In the genomic region with DNA sequence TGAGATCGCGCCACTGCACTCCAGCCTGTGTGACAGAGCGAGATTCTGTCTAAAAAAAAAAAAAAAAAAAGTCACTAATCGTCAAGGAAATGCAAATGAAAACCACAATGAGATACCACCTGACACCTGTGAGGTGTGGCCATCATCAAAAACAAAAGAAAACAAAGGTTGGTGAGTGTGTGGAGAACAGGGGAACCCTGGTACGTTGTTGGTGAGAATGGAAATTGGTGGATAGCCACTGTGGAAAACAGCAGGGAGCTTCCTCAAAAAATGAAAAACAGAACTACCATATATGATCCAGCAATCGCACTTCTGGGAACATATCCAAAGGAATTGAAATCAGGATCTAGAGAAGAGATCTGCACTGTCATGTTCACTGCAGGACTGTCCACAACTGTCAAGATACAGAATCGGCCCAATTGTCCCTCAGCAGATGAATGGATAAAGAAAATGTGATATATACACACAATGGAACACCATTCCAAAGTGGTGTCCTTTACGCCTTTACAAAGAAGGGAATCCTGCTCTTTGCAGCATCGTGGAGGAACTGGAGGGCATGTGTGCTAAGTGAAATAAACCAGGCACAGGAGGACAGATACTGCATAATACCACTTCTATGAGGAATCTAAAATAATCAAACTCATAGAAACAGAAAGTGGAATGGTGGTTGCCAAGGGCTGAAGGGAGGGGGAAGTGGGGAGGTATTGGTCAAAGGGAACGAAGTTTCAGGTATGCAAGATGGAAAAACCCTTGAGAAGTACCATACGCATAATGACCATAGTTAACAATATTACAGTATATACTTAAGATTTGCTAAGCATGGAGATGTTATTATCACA, we compare ENCODE assay signal across 1 cellular context.
TF ChIP-seq lines count a peak whose summit lies in the region.

No MANE protein-coding gene starts in this region.

TF ChIP-seq in GM12878, 131 proteins besides CTCF, POLR2A, EP300 and RAD21 (continued from another document and continues in another):
- TF ChIP-seq, protein P1, sequence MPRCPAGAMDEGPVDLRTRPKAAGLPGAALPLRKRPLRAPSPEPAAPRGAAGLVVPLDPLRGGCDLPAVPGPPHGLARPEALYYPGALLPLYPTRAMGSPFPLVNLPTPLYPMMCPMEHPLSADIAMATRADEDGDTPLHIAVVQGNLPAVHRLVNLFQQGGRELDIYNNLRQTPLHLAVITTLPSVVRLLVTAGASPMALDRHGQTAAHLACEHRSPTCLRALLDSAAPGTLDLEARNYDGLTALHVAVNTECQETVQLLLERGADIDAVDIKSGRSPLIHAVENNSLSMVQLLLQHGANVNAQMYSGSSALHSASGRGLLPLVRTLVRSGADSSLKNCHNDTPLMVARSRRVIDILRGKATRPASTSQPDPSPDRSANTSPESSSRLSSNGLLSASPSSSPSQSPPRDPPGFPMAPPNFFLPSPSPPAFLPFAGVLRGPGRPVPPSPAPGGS (IDR thresholded peaks at IDR 0.05; ENCODE audit: borderline replicate concordance, insufficient read depth, low read depth, low read length, poor library complexity, severe bottlenecking), result peak; percentile 8
- TF ChIP-seq NFIC (IDR thresholded peaks at IDR 0.05; ENCODE audit: low read depth, low read length) (peak; percentile 29), MTA2 (IDR thresholded peaks at IDR 0.05; ENCODE audit: low read depth) (peak; percentile 3; the same call in 1 of the 2 replicates), ZNF217 (IDR thresholded peaks at IDR 0.05) (no peak), RFX5 (IDR thresholded peaks at IDR 0.05; ENCODE audit: low read depth, low read length) (no peak), PAX5 (IDR thresholded peaks at IDR 0.05; ENCODE audit: borderline replicate concordance, low read depth, low read length) (peak; percentile 33; the same call in 1 of the 2 replicates), SPI1 (IDR thresholded peaks at IDR 0.05; ENCODE audit: borderline replicate concordance, insufficient read depth, low read depth, low read length) (peak; percentile 88), RAD51 (IDR thresholded peaks at IDR 0.05) (peak; percentile 75), YY1 (IDR thresholded peaks at IDR 0.05; ENCODE audit: low read depth, low read length) (0 out of 2 replicates have a peak, but pooled peaks have one; percentile 9), FOS (IDR thresholded peaks at IDR 0.05; ENCODE audit: borderline replicate concordance, extremely low read depth, insufficient read length) (no peak), STAT3 (IDR thresholded peaks at IDR 0.05; ENCODE audit: low read depth, low read length) (0 out of 2 replicates have a peak, but pooled peaks have one; percentile 19), CREM (IDR thresholded peaks at IDR 0.05; ENCODE audit: low read depth) (no peak), POU2F2 (IDR thresholded peaks at IDR 0.05; ENCODE audit: borderline replicate concordance, low read depth, low read length) (peak; percentile 87; the same call in 2 of the 3 replicates), JUNB (IDR thresholded peaks at IDR 0.05) (no peak), CHD2 (IDR thresholded peaks at IDR 0.05; ENCODE audit: borderline replicate concordance, low read depth, low read length) (peak; percentile 21; the same call in 1 of the 2 replicates), LARP7 (IDR thresholded peaks at IDR 0.05) (no peak; the same call in 1 of the 2 replicates), DPF2 (IDR thresholded peaks at IDR 0.05) (peak; percentile 71), IRF4 (IDR thresholded peaks at IDR 0.05; ENCODE audit: low read depth, low read length) (no peak), ZBED1 (IDR thresholded peaks at IDR 0.05; ENCODE audit: borderline replicate concordance) (no peak)
- TF ChIP-seq, protein P2, sequence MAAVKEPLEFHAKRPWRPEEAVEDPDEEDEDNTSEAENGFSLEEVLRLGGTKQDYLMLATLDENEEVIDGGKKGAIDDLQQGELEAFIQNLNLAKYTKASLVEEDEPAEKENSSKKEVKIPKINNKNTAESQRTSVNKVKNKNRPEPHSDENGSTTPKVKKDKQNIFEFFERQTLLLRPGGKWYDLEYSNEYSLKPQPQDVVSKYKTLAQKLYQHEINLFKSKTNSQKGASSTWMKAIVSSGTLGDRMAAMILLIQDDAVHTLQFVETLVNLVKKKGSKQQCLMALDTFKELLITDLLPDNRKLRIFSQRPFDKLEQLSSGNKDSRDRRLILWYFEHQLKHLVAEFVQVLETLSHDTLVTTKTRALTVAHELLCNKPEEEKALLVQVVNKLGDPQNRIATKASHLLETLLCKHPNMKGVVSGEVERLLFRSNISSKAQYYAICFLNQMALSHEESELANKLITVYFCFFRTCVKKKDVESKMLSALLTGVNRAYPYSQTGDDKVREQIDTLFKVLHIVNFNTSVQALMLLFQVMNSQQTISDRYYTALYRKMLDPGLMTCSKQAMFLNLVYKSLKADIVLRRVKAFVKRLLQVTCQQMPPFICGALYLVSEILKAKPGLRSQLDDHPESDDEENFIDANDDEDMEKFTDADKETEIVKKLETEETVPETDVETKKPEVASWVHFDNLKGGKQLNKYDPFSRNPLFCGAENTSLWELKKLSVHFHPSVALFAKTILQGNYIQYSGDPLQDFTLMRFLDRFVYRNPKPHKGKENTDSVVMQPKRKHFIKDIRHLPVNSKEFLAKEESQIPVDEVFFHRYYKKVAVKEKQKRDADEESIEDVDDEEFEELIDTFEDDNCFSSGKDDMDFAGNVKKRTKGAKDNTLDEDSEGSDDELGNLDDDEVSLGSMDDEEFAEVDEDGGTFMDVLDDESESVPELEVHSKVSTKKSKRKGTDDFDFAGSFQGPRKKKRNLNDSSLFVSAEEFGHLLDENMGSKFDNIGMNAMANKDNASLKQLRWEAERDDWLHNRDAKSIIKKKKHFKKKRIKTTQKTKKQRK (IDR thresholded peaks at IDR 0.05; ENCODE audit: low read depth, low read length), result no peak
- TF ChIP-seq, protein P3, sequence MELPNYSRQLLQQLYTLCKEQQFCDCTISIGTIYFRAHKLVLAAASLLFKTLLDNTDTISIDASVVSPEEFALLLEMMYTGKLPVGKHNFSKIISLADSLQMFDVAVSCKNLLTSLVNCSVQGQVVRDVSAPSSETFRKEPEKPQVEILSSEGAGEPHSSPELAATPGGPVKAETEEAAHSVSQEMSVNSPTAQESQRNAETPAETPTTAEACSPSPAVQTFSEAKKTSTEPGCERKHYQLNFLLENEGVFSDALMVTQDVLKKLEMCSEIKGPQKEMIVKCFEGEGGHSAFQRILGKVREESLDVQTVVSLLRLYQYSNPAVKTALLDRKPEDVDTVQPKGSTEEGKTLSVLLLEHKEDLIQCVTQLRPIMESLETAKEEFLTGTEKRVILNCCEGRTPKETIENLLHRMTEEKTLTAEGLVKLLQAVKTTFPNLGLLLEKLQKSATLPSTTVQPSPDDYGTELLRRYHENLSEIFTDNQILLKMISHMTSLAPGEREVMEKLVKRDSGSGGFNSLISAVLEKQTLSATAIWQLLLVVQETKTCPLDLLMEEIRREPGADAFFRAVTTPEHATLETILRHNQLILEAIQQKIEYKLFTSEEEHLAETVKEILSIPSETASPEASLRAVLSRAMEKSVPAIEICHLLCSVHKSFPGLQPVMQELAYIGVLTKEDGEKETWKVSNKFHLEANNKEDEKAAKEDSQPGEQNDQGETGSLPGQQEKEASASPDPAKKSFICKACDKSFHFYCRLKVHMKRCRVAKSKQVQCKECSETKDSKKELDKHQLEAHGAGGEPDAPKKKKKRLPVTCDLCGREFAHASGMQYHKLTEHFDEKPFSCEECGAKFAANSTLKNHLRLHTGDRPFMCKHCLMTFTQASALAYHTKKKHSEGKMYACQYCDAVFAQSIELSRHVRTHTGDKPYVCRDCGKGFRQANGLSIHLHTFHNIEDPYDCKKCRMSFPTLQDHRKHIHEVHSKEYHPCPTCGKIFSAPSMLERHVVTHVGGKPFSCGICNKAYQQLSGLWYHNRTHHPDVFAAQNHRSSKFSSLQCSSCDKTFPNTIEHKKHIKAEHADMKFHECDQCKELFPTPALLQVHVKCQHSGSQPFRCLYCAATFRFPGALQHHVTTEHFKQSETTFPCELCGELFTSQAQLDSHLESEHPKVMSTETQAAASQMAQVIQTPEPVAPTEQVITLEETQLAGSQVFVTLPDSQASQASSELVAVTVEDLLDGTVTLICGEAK (IDR thresholded peaks at IDR 0.05; ENCODE audit: borderline replicate concordance), result no peak
- TF ChIP-seq, protein P4, sequence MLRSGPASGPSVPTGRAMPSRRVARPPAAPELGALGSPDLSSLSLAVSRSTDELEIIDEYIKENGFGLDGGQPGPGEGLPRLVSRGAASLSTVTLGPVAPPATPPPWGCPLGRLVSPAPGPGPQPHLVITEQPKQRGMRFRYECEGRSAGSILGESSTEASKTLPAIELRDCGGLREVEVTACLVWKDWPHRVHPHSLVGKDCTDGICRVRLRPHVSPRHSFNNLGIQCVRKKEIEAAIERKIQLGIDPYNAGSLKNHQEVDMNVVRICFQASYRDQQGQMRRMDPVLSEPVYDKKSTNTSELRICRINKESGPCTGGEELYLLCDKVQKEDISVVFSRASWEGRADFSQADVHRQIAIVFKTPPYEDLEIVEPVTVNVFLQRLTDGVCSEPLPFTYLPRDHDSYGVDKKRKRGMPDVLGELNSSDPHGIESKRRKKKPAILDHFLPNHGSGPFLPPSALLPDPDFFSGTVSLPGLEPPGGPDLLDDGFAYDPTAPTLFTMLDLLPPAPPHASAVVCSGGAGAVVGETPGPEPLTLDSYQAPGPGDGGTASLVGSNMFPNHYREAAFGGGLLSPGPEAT (IDR thresholded peaks at IDR 0.05; ENCODE audit: low read depth), result peak; percentile 53; the same call in 1 of the 2 replicates
- TF ChIP-seq, protein P5, sequence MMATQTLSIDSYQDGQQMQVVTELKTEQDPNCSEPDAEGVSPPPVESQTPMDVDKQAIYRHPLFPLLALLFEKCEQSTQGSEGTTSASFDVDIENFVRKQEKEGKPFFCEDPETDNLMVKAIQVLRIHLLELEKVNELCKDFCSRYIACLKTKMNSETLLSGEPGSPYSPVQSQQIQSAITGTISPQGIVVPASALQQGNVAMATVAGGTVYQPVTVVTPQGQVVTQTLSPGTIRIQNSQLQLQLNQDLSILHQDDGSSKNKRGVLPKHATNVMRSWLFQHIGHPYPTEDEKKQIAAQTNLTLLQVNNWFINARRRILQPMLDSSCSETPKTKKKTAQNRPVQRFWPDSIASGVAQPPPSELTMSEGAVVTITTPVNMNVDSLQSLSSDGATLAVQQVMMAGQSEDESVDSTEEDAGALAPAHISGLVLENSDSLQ (IDR thresholded peaks at IDR 0.05), result peak; percentile 55; the same call in 1 of the 2 replicates
- TF ChIP-seq, protein P6, sequence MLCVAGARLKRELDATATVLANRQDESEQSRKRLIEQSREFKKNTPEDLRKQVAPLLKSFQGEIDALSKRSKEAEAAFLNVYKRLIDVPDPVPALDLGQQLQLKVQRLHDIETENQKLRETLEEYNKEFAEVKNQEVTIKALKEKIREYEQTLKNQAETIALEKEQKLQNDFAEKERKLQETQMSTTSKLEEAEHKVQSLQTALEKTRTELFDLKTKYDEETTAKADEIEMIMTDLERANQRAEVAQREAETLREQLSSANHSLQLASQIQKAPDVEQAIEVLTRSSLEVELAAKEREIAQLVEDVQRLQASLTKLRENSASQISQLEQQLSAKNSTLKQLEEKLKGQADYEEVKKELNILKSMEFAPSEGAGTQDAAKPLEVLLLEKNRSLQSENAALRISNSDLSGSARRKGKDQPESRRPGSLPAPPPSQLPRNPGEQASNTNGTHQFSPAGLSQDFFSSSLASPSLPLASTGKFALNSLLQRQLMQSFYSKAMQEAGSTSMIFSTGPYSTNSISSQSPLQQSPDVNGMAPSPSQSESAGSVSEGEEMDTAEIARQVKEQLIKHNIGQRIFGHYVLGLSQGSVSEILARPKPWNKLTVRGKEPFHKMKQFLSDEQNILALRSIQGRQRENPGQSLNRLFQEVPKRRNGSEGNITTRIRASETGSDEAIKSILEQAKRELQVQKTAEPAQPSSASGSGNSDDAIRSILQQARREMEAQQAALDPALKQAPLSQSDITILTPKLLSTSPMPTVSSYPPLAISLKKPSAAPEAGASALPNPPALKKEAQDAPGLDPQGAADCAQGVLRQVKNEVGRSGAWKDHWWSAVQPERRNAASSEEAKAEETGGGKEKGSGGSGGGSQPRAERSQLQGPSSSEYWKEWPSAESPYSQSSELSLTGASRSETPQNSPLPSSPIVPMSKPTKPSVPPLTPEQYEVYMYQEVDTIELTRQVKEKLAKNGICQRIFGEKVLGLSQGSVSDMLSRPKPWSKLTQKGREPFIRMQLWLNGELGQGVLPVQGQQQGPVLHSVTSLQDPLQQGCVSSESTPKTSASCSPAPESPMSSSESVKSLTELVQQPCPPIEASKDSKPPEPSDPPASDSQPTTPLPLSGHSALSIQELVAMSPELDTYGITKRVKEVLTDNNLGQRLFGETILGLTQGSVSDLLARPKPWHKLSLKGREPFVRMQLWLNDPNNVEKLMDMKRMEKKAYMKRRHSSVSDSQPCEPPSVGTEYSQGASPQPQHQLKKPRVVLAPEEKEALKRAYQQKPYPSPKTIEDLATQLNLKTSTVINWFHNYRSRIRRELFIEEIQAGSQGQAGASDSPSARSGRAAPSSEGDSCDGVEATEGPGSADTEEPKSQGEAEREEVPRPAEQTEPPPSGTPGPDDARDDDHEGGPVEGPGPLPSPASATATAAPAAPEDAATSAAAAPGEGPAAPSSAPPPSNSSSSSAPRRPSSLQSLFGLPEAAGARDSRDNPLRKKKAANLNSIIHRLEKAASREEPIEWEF (IDR thresholded peaks at IDR 0.05; ENCODE audit: insufficient replicate concordance, low read depth, low read length), result peak; percentile 61
- TF ChIP-seq, protein P7, sequence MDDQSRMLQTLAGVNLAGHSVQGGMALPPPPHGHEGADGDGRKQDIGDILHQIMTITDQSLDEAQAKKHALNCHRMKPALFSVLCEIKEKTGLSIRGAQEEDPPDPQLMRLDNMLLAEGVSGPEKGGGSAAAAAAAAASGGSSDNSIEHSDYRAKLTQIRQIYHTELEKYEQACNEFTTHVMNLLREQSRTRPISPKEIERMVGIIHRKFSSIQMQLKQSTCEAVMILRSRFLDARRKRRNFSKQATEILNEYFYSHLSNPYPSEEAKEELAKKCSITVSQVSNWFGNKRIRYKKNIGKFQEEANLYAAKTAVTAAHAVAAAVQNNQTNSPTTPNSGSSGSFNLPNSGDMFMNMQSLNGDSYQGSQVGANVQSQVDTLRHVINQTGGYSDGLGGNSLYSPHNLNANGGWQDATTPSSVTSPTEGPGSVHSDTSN (IDR thresholded peaks at IDR 0.05; ENCODE audit: insufficient replicate concordance, low read depth, low read length), result no peak
- TF ChIP-seq, protein P8, sequence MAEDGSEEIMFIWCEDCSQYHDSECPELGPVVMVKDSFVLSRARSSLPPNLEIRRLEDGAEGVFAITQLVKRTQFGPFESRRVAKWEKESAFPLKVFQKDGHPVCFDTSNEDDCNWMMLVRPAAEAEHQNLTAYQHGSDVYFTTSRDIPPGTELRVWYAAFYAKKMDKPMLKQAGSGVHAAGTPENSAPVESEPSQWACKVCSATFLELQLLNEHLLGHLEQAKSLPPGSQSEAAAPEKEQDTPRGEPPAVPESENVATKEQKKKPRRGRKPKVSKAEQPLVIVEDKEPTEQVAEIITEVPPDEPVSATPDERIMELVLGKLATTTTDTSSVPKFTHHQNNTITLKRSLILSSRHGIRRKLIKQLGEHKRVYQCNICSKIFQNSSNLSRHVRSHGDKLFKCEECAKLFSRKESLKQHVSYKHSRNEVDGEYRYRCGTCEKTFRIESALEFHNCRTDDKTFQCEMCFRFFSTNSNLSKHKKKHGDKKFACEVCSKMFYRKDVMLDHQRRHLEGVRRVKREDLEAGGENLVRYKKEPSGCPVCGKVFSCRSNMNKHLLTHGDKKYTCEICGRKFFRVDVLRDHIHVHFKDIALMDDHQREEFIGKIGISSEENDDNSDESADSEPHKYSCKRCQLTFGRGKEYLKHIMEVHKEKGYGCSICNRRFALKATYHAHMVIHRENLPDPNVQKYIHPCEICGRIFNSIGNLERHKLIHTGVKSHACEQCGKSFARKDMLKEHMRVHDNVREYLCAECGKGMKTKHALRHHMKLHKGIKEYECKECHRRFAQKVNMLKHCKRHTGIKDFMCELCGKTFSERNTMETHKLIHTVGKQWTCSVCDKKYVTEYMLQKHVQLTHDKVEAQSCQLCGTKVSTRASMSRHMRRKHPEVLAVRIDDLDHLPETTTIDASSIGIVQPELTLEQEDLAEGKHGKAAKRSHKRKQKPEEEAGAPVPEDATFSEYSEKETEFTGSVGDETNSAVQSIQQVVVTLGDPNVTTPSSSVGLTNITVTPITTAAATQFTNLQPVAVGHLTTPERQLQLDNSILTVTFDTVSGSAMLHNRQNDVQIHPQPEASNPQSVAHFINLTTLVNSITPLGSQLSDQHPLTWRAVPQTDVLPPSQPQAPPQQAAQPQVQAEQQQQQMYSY (CRISPR knock-in tag; IDR thresholded peaks at IDR 0.05), result no peak
